ENCODE assay signal across 9 cellular contexts in genomic region chr17:79776378-79777165, GRCh38. TPM values are rescaled to one million over a fixed set of nuclear protein-coding genes. Genes with fewer than 3 reads are reported as not detected.
DNase-seq lines count a peak whose midpoint lies in the region; TF ChIP-seq lines count a peak whose summit lies in the region.
"Had no signal": no experiment of that assay in that cellular context is flagged by ENCODE, and none has a peak within 500 bp of the region (broad histone marks: within the 10 kb centered on the region; RNA-seq: fewer than 3 reads in every experiment).

No MANE protein-coding gene starts in this region.

- WGBS in HUES64, result 10% methylated on average over 13 of the region's 13 CpGs

- peak overlapping the region; percentile 70 for H3K9ac ChIP-seq in HUES64 (ENCODE audit: low read depth, low read length)

- 0 out of 2 replicates have a peak, but pooled peaks cover 1% of the 10 kb centered on the region for H3K36me3 ChIP-seq in Caco-2 (ENCODE audit: control insufficient read depth, insufficient read depth, low read length)
- H3K36me3 ChIP-seq in HUES64 (ENCODE audit: insufficient read depth, low read length), result peaks cover 24% of the 10 kb centered on the region
- no peaks in the 10 kb centered on the region for H3K36me3 ChIP-seq in breast epithelium

- H3K4me3 Mint-ChIP-seq in Caco-2 (ENCODE audit: unreplicated experiment), result peak overlapping the region; percentile 99
- H3K4me3 Mint-ChIP-seq in nephron progenitor cell, result peak overlapping the region; percentile 75

- H3K4me1 ChIP-seq in Caco-2 (peaks cover 19% of the 10 kb centered on the region), HUES64 (ENCODE audit: insufficient read depth, low read length) (peaks cover 31% of the 10 kb centered on the region), breast epithelium (peaks cover 0 to 6% of the 10 kb centered on the region in 2 donors)

- CTCF ChIA-PET in Caco-2 (lab: Charles Lee), result interaction anchor here (0.6 to 3.7 kb wide), 8 partner anchors 31 to 1416 kb away, joined by 3 to 25 read pairs (median 5); no protein-coding TSS in a partner anchor

- TF ChIP-seq CTCF in Caco-2 (IDR thresholded peaks at IDR 0.05; ENCODE audit: insufficient read depth in 1 of 2, low read depth in 1 of 2, low read length in 1 of 2, severe bottlenecking in 1 of 2, unreplicated experiment in 1 of 2) (no peak), breast epithelium (IDR thresholded peaks at IDR 0.05) (no peak), nephron progenitor cell (IDR thresholded peaks at IDR 0.05) (no peak)

- peak overlapping the region; percentile 47 for H3K27ac Mint-ChIP-seq in Caco-2 (ENCODE audit: unreplicated experiment)
- H3K27ac Mint-ChIP-seq in nephron progenitor cell, result peak overlapping the region; percentile 79

- H3K4me3 ChIP-seq in Caco-2 (ENCODE audit: low read depth, low read length), result peak overlapping the region; percentile 49
- peak overlapping the region; percentile 54 for H3K4me3 ChIP-seq in HUES64 (ENCODE audit: low read length)
- H3K4me3 ChIP-seq in breast epithelium, result peak overlapping the region in 2 of 3 donors; percentile 70 to 93

- POLR2A ChIA-PET in Caco-2 (lab: Charles Lee), result interaction anchor here (0.5 to 1.0 kb wide), 6 partner anchors 20 to 64 kb away, joined by 3 to 5 read pairs (median 4); partner anchors contain the start of genes CBX4 and CBX8

- DNase-seq in Caco-2, result no peak
- no peak for DNase-seq in breast epithelium (ENCODE audit: low spot score in 2 of 2)
- no peak for DNase-seq in nephron progenitor cell
- DNase-seq in stimulated activated naive CD4-positive, alpha-beta T cell treated with Interleukin-2 at 50 U/mL for 16 hours (lab: John Stamatoyannopoulos, UW), result no peak
- no peak for DNase-seq in cerebellar nuclear complex (lab: John Stamatoyannopoulos, UW)
- no peak for DNase-seq in substantia nigra (lab: John Stamatoyannopoulos, UW)
- no peak for DNase-seq in NCI-H226
- DNase-seq: NCI-H1105 had no signal

- intact Hi-C loops in Caco-2 (cut with micrococcal nuclease; ENCODE audit: unreplicated experiment), result loop anchor here (2.0 kb wide), 1 partner anchor 20 kb away; the partner anchor contains the start of gene CBX8
- intact Hi-C loops in breast epithelium (cut with DNase I; ENCODE audit: low total_unique reads), result no loop called here

- H3K9me3 ChIP-seq in Caco-2 (no peaks in the 10 kb centered on the region), HUES64 (ENCODE audit: insufficient read depth, low read depth, low read length) (no peaks in the 10 kb centered on the region), breast epithelium (no peaks in the 10 kb centered on the region)

- BruUV-seq in Caco-2 (replicated peaks; lab: Mats Ljungman, UMichigan), result TSS peak; percentile 76

- no peak for TF ChIP-seq POLR2A in breast epithelium (IDR thresholded peaks at IDR 0.05)

- H3K9me3 Mint-ChIP-seq in Caco-2 (ENCODE audit: unreplicated experiment) (no peaks in the 10 kb centered on the region), nephron progenitor cell (no peaks in the 10 kb centered on the region)

- H3K36me3 Mint-ChIP-seq in Caco-2 (ENCODE audit: insufficient read depth, unreplicated experiment) (peaks cover 28% of the 10 kb centered on the region), nephron progenitor cell (ENCODE audit: low read depth) (peaks cover 28% of the 10 kb centered on the region)

- peaks cover 22% of the 10 kb centered on the region for H3K4me1 Mint-ChIP-seq in Caco-2 (ENCODE audit: low read depth, unreplicated experiment)
- H3K4me1 Mint-ChIP-seq in nephron progenitor cell, result peaks cover 78% of the 10 kb centered on the region

- H3K27me3 ChIP-seq in Caco-2 (replicated peaks; ENCODE audit: control insufficient read depth, insufficient read depth, low read length), result no peaks in the 10 kb centered on the region
- peaks cover 14% of the 10 kb centered on the region; the same call in 1 of the 2 replicates for H3K27me3 ChIP-seq in HUES64 (ENCODE audit: insufficient read depth, low read length)
- peaks cover 4 to 58% of the 10 kb centered on the region in 2 donors for H3K27me3 ChIP-seq in breast epithelium

- H3K27me3 Mint-ChIP-seq in Caco-2 (ENCODE audit: insufficient read depth, unreplicated experiment) (no peaks in the 10 kb centered on the region), nephron progenitor cell (ENCODE audit: low read depth, poor library complexity) (peaks cover 8% of the 10 kb centered on the region)

- peak overlapping the region; percentile 85; the same call in 1 of the 2 replicates for H3K27ac ChIP-seq in HUES64 (ENCODE audit: low read depth, low read length)
- H3K27ac ChIP-seq in breast epithelium, result no peak overlapping the region
- no peak overlapping the region for H3K27ac ChIP-seq in substantia nigra (ENCODE audit: low read depth, low read length, poor library complexity, severe bottlenecking)

RNA-seq across cellular contexts. Expression of gene CBX2, which starts 1.4 kb away (rescaled TPM):
- 50.0 and 52.8 TPM in 2 replicates for total RNA-seq in Caco-2 (2022)
- 52.5 TPM for polyA plus RNA-seq in HUES64 (2013, experiment 1 of 2)
- 62.4 TPM for polyA plus RNA-seq in HUES64 (2013, experiment 2 of 2)
- total RNA-seq in breast epithelium, result 1 to 10 TPM; 1.2 to 2.2 (median 2.0) TPM

RNA-seq across cellular contexts. Expression of gene CBX8, which starts 20.3 kb away (rescaled TPM):
- total RNA-seq in Caco-2 (2022) (34.3 and 36.6 TPM in 2 replicates), breast epithelium (1 to 10 TPM; 1.9 to 9.2 (median 6.7) TPM)
- polyA plus RNA-seq in HUES64 (2013, experiment 1 of 2), result 1.1 TPM
- 3.0 TPM for polyA plus RNA-seq in HUES64 (2013, experiment 2 of 2)

RNA-seq across cellular contexts. Expression of gene ENPP7, which starts 45.8 kb away (rescaled TPM):
- total RNA-seq in Caco-2 (2022) (0.30 and 0.34 TPM in 2 replicates), breast epithelium (not detected)
- polyA plus RNA-seq in HUES64 (2013, experiment 1 of 2), result not detected
- polyA plus RNA-seq in HUES64 (2013, experiment 2 of 2), result not detected

Comparison
In these comparisons a context has a peak if more than half of its experiments do, and no peak if none do; other contexts are left out.
1. RNA of gene CBX2, which starts 1.4 kb away (total RNA-seq): 50.0 to 52.8 TPM in Caco-2; 1.2 to 2.2 TPM in breast epithelium; every median in the first group is over 10 times any median in the second.
2. Peak in every context shown above with its lines, with median percentiles within 50 percentile points of each other: H3K4me3 ChIP-seq.